Comparison of ENCODE assay signal across 8 cellular contexts in genomic region chr19:55339225-55340143, GRCh38. TPM values are rescaled to one million over a fixed set of nuclear protein-coding genes. Genes with fewer than 3 reads are reported as not detected.
A peak's percentile ranks its signal among the peaks of the same experiment; 100 is the strongest.
DNase-seq lines count a peak whose midpoint lies in the region; ATAC-seq and TF ChIP-seq lines count a peak whose summit lies in the region.

KMT5C (plus strand) TSS chr19:55339876; CDS start chr19:55341937, 2,061 bp downstream.

- peak within 1 kb of the TSS; percentile 97 to 100 (median 99) for H3K4me2 ChIP-seq in BLaER1 treated with 17β-estradiol and CSF1 and Interleukin-3, amounts not matched to agents 10 nM and 100 nM

- no peaks in the 10 kb centered on the region for H3K27me3 ChIP-seq in BLaER1 treated with 17β-estradiol and CSF1 and Interleukin-3, amounts not matched to agents 10 nM and 100 nM

- no peaks in the 10 kb centered on the region for H3K9me3 ChIP-seq in BLaER1 treated with 17β-estradiol and CSF1 and Interleukin-3, amounts not matched to agents 10 nM and 100 nM (replicated peaks in 1 of 11)

- H3K9ac ChIP-seq in BLaER1 treated with 17β-estradiol and CSF1 and Interleukin-3, amounts not matched to agents 10 nM and 100 nM: peak within 1 kb of the TSS; percentile 84 to 94 (median 90)

- H3K4me1 Mint-ChIP-seq in activated CD4-positive, alpha-beta T cell treated with anti-CD3 and anti-CD28 coated beads, Interleukin-2, amount 10 ng/mL, durations not matched to agents 7 days and 5 days: peaks cover 22% of the 10 kb centered on the region

- TF ChIP-seq CTCF in coronary artery (IDR thresholded peaks at IDR 0.05): peak; percentile 17

- no peaks in the 10 kb centered on the region for H3K9me3 Mint-ChIP-seq in activated CD4-positive, alpha-beta T cell treated with anti-CD3 and anti-CD28 coated beads, Interleukin-2, amount 10 ng/mL, durations not matched to agents 7 days and 5 days

- H3K27ac ChIP-seq in BLaER1 treated with 17β-estradiol and CSF1 and Interleukin-3, amounts not matched to agents 10 nM and 100 nM: peak within 1 kb of the TSS; percentile 84 to 96 (median 90)
- H3K27ac ChIP-seq in coronary artery: peak within 1 kb of the TSS; percentile 91 to 93

- POLR2A ChIA-PET in activated CD4-positive, alpha-beta T cell treated with anti-CD3 and anti-CD28 coated beads, Interleukin-2, amount 10 ng/mL, durations not matched to agents 7 days and 5 days (lab: Charles Lee): interaction anchor here (0.5 to 1.1 kb wide), 8 partner anchors 10 to 1202 kb away, joined by 3 to 4 read pairs (median 3); partner anchors contain the start of genes CNOT3 and UBE2S

- H3K27me3 Mint-ChIP-seq in activated CD4-positive, alpha-beta T cell treated with anti-CD3 and anti-CD28 coated beads, Interleukin-2, amount 10 ng/mL, durations not matched to agents 7 days and 5 days: peaks cover 10% of the 10 kb centered on the region

- peak within 1 kb of the TSS; percentile 68 to 85 (median 77) for H3K4me3 ChIP-seq in BLaER1 treated with 17β-estradiol and CSF1 and Interleukin-3, amounts not matched to agents 10 nM and 100 nM
- peak within 1 kb of the TSS; percentile 75 for H3K4me3 ChIP-seq in coronary artery

- H3K4me1 ChIP-seq in BLaER1 treated with 17β-estradiol and CSF1 and Interleukin-3, amounts not matched to agents 10 nM and 100 nM: peaks cover 26 to 54% (median 49%) of the 10 kb centered on the region in 10 experiments

- peak within 1 kb of the TSS; percentile 90 for H3K4me3 Mint-ChIP-seq in activated CD4-positive, alpha-beta T cell treated with anti-CD3 and anti-CD28 coated beads, Interleukin-2, amount 10 ng/mL, durations not matched to agents 7 days and 5 days

- peaks cover 6 to 28% (median 8%) of the 10 kb centered on the region in 11 experiments; a peak in 14 of 22 replicates for H4K20me1 ChIP-seq in BLaER1 treated with 17β-estradiol and CSF1 and Interleukin-3, amounts not matched to agents 10 nM and 100 nM

- ATAC-seq in GM19328 (IDR thresholded peaks at IDR 0.05; ENCODE audit: unreplicated experiment) (peak; percentile 82), HG03520 (IDR thresholded peaks at IDR 0.05; ENCODE audit: unreplicated experiment) (peak; percentile 78), left colon (peak; percentile 79)

- H3K27ac Mint-ChIP-seq in activated CD4-positive, alpha-beta T cell treated with anti-CD3 and anti-CD28 coated beads, Interleukin-2, amount 10 ng/mL, durations not matched to agents 7 days and 5 days: peak within 1 kb of the TSS; percentile 96

- DNase-seq in NCI-H69 (lab: John Stamatoyannopoulos, UW): peak; percentile 100
- DNase-seq in activated CD4-positive, alpha-beta T cell treated with anti-CD3 and anti-CD28 coated beads, Interleukin-2, amount 10 ng/mL, durations not matched to agents 7 days and 5 days: peak; percentile 100
- DNase-seq in coronary artery (ENCODE audit: low spot score): peak; percentile 100
- peak; percentile 100 for DNase-seq in left colon
- DNase-seq in stimulated activated CD4-positive, alpha-beta T cell treated with anti-CD3 and anti-CD28 coated beads, Interleukin-1b, Interleukin-23, amount 100 ng/mL, for 48 hours: peak; percentile 100

- CTCF ChIA-PET in activated CD4-positive, alpha-beta T cell treated with anti-CD3 and anti-CD28 coated beads, Interleukin-2, amount 10 ng/mL, durations not matched to agents 7 days and 5 days (lab: Charles Lee): interaction anchor here (0.6 to 1.5 kb wide), 10 partner anchors 9 to 136 kb away, joined by 3 to 9 read pairs (median 4); partner anchors contain the start of genes TMEM150B and UBE2S

- H3K36me3 Mint-ChIP-seq in activated CD4-positive, alpha-beta T cell treated with anti-CD3 and anti-CD28 coated beads, Interleukin-2, amount 10 ng/mL, durations not matched to agents 7 days and 5 days (ENCODE audit: low read depth): peaks cover 2% of the 10 kb centered on the region

- peaks cover 16 to 30% (median 22%) of the 10 kb centered on the region in 11 experiments; a peak in 21 of 22 replicates for H3K36me3 ChIP-seq in BLaER1 treated with 17β-estradiol and CSF1 and Interleukin-3, amounts not matched to agents 10 nM and 100 nM

- intact Hi-C loops in left colon (cut with DNase I, micrococcal nuclease): no loop called here

RNA-seq across cellular contexts. Expression of gene KMT5C, which starts in this region (rescaled TPM):
- 10 to 100 TPM; 21.7 to 28.3 TPM for total RNA-seq in activated CD4-positive, alpha-beta T cell treated with anti-CD3 and anti-CD28 coated beads, Interleukin-2, amount 10 ng/mL, durations not matched to agents 7 days and 5 days
- 10 to 100 TPM; 19.0 to 20.7 TPM for total RNA-seq in left colon

Comparison
In these comparisons a context has a peak if more than half of its experiments do, and no peak if none do; other contexts are left out.
1. Peak in every context shown above with its lines: DNase-seq, ATAC-seq, H3K4me3 ChIP-seq and H3K27ac ChIP-seq.